Comparison of ENCODE assay signal across 10 cellular contexts in the genomic region with DNA sequence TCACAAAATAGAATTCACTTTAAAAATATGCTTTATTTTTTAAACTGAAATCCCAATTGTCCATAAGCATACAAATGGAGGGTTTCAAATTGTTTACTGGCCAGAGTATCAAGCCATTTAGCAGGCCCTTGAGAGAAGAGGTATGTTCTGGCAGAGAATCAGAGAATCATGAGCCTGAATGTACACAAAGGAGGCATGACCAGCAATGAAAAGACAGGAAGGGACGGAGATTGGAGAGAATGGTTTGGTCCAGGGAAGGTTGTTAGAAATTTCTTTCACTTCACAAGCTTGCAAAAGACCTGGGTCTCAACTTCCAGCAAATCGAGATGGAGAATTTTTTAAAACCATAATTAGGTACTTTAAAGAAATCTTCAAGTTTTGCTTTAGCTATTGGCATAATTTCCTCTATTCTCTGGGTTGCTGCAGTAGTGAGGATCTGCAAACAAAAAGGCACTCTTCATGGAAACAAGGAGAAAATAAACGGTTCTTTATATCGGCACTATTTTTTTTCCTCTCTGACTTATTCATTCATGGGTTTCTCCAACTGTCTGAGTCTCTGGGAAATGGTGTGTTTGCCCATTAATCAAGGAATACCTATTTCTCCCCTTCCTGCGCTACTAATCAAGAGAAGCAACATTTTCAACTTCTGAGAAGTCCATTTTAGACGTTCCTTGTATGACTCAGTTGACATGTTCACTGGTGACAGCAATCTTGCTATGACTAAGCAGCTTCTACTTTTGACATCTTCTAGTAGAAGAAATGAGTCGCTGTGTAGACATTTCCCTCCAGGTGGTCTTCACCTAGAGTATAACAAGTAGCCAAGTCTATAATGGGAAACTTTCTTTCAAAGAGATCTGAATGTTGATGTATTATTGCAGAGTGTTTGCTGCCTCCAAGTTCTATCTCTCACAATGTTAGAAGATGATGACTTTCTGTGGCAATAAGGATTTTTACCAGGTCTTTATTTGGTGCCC. TPM values are rescaled to one million over a fixed set of nuclear protein-coding genes. Genes with fewer than 3 reads are reported as not detected.
A peak's percentile ranks its signal among the peaks of the same experiment; 100 is the strongest.
DNase-seq lines count a peak whose midpoint lies in the region; ATAC-seq, FAIRE-seq and TF ChIP-seq lines count a peak whose summit lies in the region.
"Had no signal": no experiment of that assay in that cellular context is flagged by ENCODE, and none has a peak within 500 bp of the region (broad histone marks: within the 10 kb centered on the region; RNA-seq: fewer than 3 reads in every experiment).

No MANE protein-coding gene starts in this region.

- peak overlapping the region; percentile 33 for H3K4me3 Mint-ChIP-seq in T-helper 2 cell treated with Interferon-gamma antibody and Interleukin-4, amounts not matched to agents 5 μg/mL and 100 μg/mL, for 36 hours
- peak overlapping the region; percentile 30 for H3K4me3 Mint-ChIP-seq in stimulated activated effector memory CD8-positive, alpha-beta T cell treated with anti-CD3 and anti-CD28 coated beads, Interleukin-12 subunit alpha, Interleukin-12 subunit beta, amount 100 ng/mL, for 72 hours

- 65% methylated on average over 7 of the region's 7 CpGs for WGBS in HepG2 (ENCODE audit: low lambda C conversion rate)

- H3K36me3 ChIP-seq in HepG2 (replicated peaks in 1 of 2; ENCODE audit: control insufficient read depth in 1 of 2, insufficient read depth in 2 of 2, low read length in 2 of 2) = no peaks in the 10 kb centered on the region

- ATAC-seq in GM19023 (IDR thresholded peaks at IDR 0.05; ENCODE audit: unreplicated experiment) = peak; percentile 98
- ATAC-seq in HG03066 (IDR thresholded peaks at IDR 0.05; ENCODE audit: low read depth, unreplicated experiment) = peak; percentile 97
- peak; percentile 99 for ATAC-seq in stimulated activated effector memory CD8-positive, alpha-beta T cell treated with anti-CD3 and anti-CD28 coated beads, Interleukin-12 subunit alpha, Interleukin-12 subunit beta, amount 100 ng/mL, for 72 hours
- no peak for ATAC-seq in HepG2

- no peak for TF ChIP-seq POLR2A in HepG2 (IDR thresholded peaks at IDR 0.05; ENCODE audit: insufficient read depth in 1 of 2, low read depth in 2 of 2, low read length in 2 of 2)

- in situ Hi-C loops in HepG2 (cut with HindIII; ENCODE audit: extremely low pct_ligation_motif_present, low pct_unique_long_range_greater_than_20kb) = no loop called here

- H3K27ac Mint-ChIP-seq in T-helper 2 cell treated with Interferon-gamma antibody and Interleukin-4, amounts not matched to agents 5 μg/mL and 100 μg/mL, for 36 hours = peak overlapping the region; percentile 59
- H3K27ac Mint-ChIP-seq in stimulated activated effector memory CD8-positive, alpha-beta T cell treated with anti-CD3 and anti-CD28 coated beads, Interleukin-12 subunit alpha, Interleukin-12 subunit beta, amount 100 ng/mL, for 72 hours = peak overlapping the region; percentile 21

- no peak overlapping the region for H3K4me3 ChIP-seq in HepG2 (replicated peaks in 1 of 3; ENCODE audit: insufficient read depth in 1 of 3, low read depth in 2 of 3, low read length in 3 of 3)

- FAIRE-seq in HepG2 (lab: Jason Lieb, UNC) = no peak
- FAIRE-seq: colon had no signal

- no peaks in the 10 kb centered on the region for H3K79me2 ChIP-seq in HepG2 (ENCODE audit: insufficient read depth, low read length)

- TF ChIP-seq EP300 in HepG2 (IDR thresholded peaks at IDR 0.05; ENCODE audit: low read depth in 2 of 2, low read length in 2 of 2) (no peak), HepG2 (CRISPR knock-in tag; IDR thresholded peaks at IDR 0.05; ENCODE audit: borderline replicate concordance) (no peak)

- peaks cover 38% of the 10 kb centered on the region for H3K36me3 Mint-ChIP-seq in T-helper 2 cell treated with Interferon-gamma antibody and Interleukin-4, amounts not matched to agents 5 μg/mL and 100 μg/mL, for 36 hours (ENCODE audit: low read depth)
- H3K36me3 Mint-ChIP-seq in stimulated activated effector memory CD8-positive, alpha-beta T cell treated with anti-CD3 and anti-CD28 coated beads, Interleukin-12 subunit alpha, Interleukin-12 subunit beta, amount 100 ng/mL, for 72 hours = no peaks in the 10 kb centered on the region

- intact Hi-C loops in HepG2 (cut with micrococcal nuclease; ENCODE audit: unreplicated experiment) = no loop called here

- POLR2A ChIA-PET in HepG2 (lab: Yijun Ruan, JAX) = no interaction called here
- POLR2A ChIA-PET in HEK293T (lab: Yijun Ruan, JAX) = interaction anchor here (1.4 kb wide), 1 partner anchor 23 kb away, joined by 3 read pairs; the partner anchor contains the start of gene ERCC6L2

- DNase-seq in COLO829 (ENCODE audit: low spot score) (peak; percentile 67), HepG2 (ENCODE audit: low spot score) (no peak), HEK293T (ENCODE audit: extremely low spot score) (no peak)
- peak; percentile 45 for DNase-seq in T-helper 2 cell treated with Interferon-gamma antibody and Interleukin-4, amounts not matched to agents 5 μg/mL and 100 μg/mL, for 36 hours (ENCODE audit: low spot score)
- no peak for DNase-seq in stimulated activated effector memory CD8-positive, alpha-beta T cell treated with anti-CD3 and anti-CD28 coated beads, Interleukin-12 subunit alpha, Interleukin-12 subunit beta, amount 100 ng/mL, for 72 hours (ENCODE audit: low spot score in 2 of 2)
- DNase-seq in activated effector memory CD4-positive, alpha-beta T cell treated with Interleukin-2 at 50 U/mL for 16 hours = no peak

- H3K27me3 Mint-ChIP-seq in T-helper 2 cell treated with Interferon-gamma antibody and Interleukin-4, amounts not matched to agents 5 μg/mL and 100 μg/mL, for 36 hours (ENCODE audit: low read depth) = no peaks in the 10 kb centered on the region

- no peak for TF ChIP-seq CTCF in HepG2 (CRISPR knock-in tag; IDR thresholded peaks at IDR 0.05)

- no TSS peak for BruUV-seq in HepG2 (replicated peaks; lab: Mats Ljungman, UMichigan)

- H3K27me3 ChIP-seq in HepG2 (ENCODE audit: control insufficient read depth in 1 of 2, insufficient read depth in 2 of 2, low read length in 2 of 2) = no peaks in the 10 kb centered on the region

- no peak overlapping the region for H3K27ac ChIP-seq in HepG2 (ENCODE audit: extremely low read length, insufficient read depth, low read length)
- H3K27ac ChIP-seq: HL-60 had no signal

- peaks cover 40% of the 10 kb centered on the region for H3K4me1 Mint-ChIP-seq in T-helper 2 cell treated with Interferon-gamma antibody and Interleukin-4, amounts not matched to agents 5 μg/mL and 100 μg/mL, for 36 hours (ENCODE audit: low read depth)
- H3K4me1 Mint-ChIP-seq in stimulated activated effector memory CD8-positive, alpha-beta T cell treated with anti-CD3 and anti-CD28 coated beads, Interleukin-12 subunit alpha, Interleukin-12 subunit beta, amount 100 ng/mL, for 72 hours = peaks cover 36% of the 10 kb centered on the region

- CTCF ChIA-PET in HepG2 (lab: Yijun Ruan, JAX; ENCODE audit: low intra/inter-chr PET ratio, low total read pairs) (no interaction called here), HEK293T (lab: Yijun Ruan, JAX) (no interaction called here)

- H3K9me3 ChIP-seq in HepG2 (ENCODE audit: low read length) = no peaks in the 10 kb centered on the region

- TF ChIP-seq RAD21 in HepG2 (CRISPR knock-in tag; IDR thresholded peaks at IDR 0.05) = no peak

- H4K20me1 ChIP-seq in HepG2 (ENCODE audit: insufficient read depth, low read length) = no peaks in the 10 kb centered on the region

- H3K4me2 ChIP-seq in HepG2 (ENCODE audit: low read depth, low read length) = no peak overlapping the region

- H2AFZ ChIP-seq in HepG2 (ENCODE audit: low read length) = no peak overlapping the region

- H3K4me1 ChIP-seq in HepG2 (ENCODE audit: insufficient read depth, low read length) = peaks cover 8% of the 10 kb centered on the region

- H3K9ac ChIP-seq in HepG2 (ENCODE audit: insufficient read depth, low read depth, low read length) = no peak overlapping the region

- peaks cover 16% of the 10 kb centered on the region for H3K9me3 Mint-ChIP-seq in T-helper 2 cell treated with Interferon-gamma antibody and Interleukin-4, amounts not matched to agents 5 μg/mL and 100 μg/mL, for 36 hours
- H3K9me3 Mint-ChIP-seq in stimulated activated effector memory CD8-positive, alpha-beta T cell treated with anti-CD3 and anti-CD28 coated beads, Interleukin-12 subunit alpha, Interleukin-12 subunit beta, amount 100 ng/mL, for 72 hours = no peaks in the 10 kb centered on the region

TF ChIP-seq in HEK293T, 16 proteins besides CTCF, POLR2A, EP300 and RAD21 (continues in another document):
- TF ChIP-seq L3MBTL2 (conservative IDR thresholded peaks at IDR 0.05) (no peak), ELF4 (IDR thresholded peaks at IDR 0.05) (no peak), SP1 (IDR thresholded peaks at IDR 0.05) (no peak), FOXK2 (IDR thresholded peaks at IDR 0.05) (no peak), BHLHE40 (IDR thresholded peaks at IDR 0.05; ENCODE audit: borderline replicate concordance) (no peak), FOXA1 (IDR thresholded peaks at IDR 0.05) (no peak), FOXM1 (IDR thresholded peaks at IDR 0.05; ENCODE audit: borderline replicate concordance) (no peak), TARDBP (IDR thresholded peaks at IDR 0.05) (no peak), NFRKB (IDR thresholded peaks at IDR 0.05) (no peak), HDGF (IDR thresholded peaks at IDR 0.05; ENCODE audit: borderline replicate concordance) (no peak)

RNA-seq across cellular contexts. Expression of gene ERCC6L2, which starts 23.1 kb away (rescaled TPM):
- total RNA-seq in HepG2 (2016; rRNA removed; fragmentation: Illumina TruSeq; extraction: Trizol) = 45.9 and 63.0 TPM in 2 replicates
- 13.0 and 15.0 TPM in 2 replicates for total RNA-seq in HepG2 (2016; cell fraction: cytosol; rRNA removed; fragmentation: Illumina TruSeq; extraction: Trizol; ENCODE audit: low read depth)
- 41.3 and 61.0 TPM in 2 replicates for total RNA-seq in HepG2 (2016; cell fraction: insoluble cytoplasmic fraction; rRNA removed; fragmentation: Illumina TruSeq; extraction: Trizol)
- 22.7 and 23.0 TPM in 2 replicates for total RNA-seq in HepG2 (2016; cell fraction: membrane; rRNA removed; fragmentation: Illumina TruSeq; extraction: Trizol)
- total RNA-seq in HepG2 (2016; cell fraction: nucleus; rRNA removed; fragmentation: Illumina TruSeq; extraction: Trizol) = 60.4 and 64.9 TPM in 2 replicates
- polyA plus RNA-seq in HepG2 (2011; rRNA removed) = 10.8 and 13.4 TPM in 2 replicates
- 5.7 and 9.4 TPM in 2 replicates for polyA plus RNA-seq in HepG2 (2011; cell fraction: cytosol; rRNA removed)
- polyA plus RNA-seq in HepG2 (2011; cell fraction: nucleus; rRNA removed) = 14.0 and 14.2 TPM in 2 replicates
- 10.8 and 17.3 TPM in 2 replicates for polyA plus RNA-seq in HepG2 (2012)
- polyA plus RNA-seq in HepG2 (2016; cell fraction: cytosol; fragmentation: Illumina TruSeq; extraction: Trizol; ENCODE audit: low read depth) = 0.62 and 0.73 TPM in 2 replicates
- polyA plus RNA-seq in HepG2 (2016; cell fraction: insoluble cytoplasmic fraction; fragmentation: Illumina TruSeq; extraction: Trizol; ENCODE audit: low read depth) = 19.5 and 20.2 TPM in 2 replicates
- polyA plus RNA-seq in HepG2 (2016; cell fraction: membrane; fragmentation: Illumina TruSeq; extraction: Trizol; ENCODE audit: low read depth) = 1.6 and 2.1 TPM in 2 replicates
- 20.7 and 22.6 TPM in 2 replicates for polyA plus RNA-seq in HepG2 (2016; cell fraction: nucleus; fragmentation: Illumina TruSeq; extraction: Trizol; ENCODE audit: insufficient read depth, low read depth)
- 20.6 and 21.7 TPM in 2 replicates for polyA minus RNA-seq in HepG2 (2011; rRNA and poly(A)+ RNA removed; ENCODE audit: low replicate concordance)
- polyA minus RNA-seq in HepG2 (2011; cell fraction: cytosol; rRNA and poly(A)+ RNA removed) = 31.4 and 41.6 TPM in 2 replicates
- polyA minus RNA-seq in HepG2 (2011; cell fraction: nucleus; rRNA and poly(A)+ RNA removed) = 191 and 213 TPM in 2 replicates

Comparison
In these comparisons a context has a peak if more than half of its experiments do, and no peak if none do; other contexts are left out.
1. DNase-seq: peak in COLO829 (single experiment) and T-helper 2 cell treated with Interferon-gamma antibody and Interleukin-4, amounts not matched to agents 5 μg/mL and 100 μg/mL, for 36 hours (single experiment); none in stimulated activated effector memory CD8-positive, alpha-beta T cell treated with anti-CD3 and anti-CD28 coated beads, Interleukin-12 subunit alpha, Interleukin-12 subunit beta, amount 100 ng/mL, for 72 hours (0 of 2), HepG2 (single experiment), HEK293T (single experiment) and activated effector memory CD4-positive, alpha-beta T cell treated with Interleukin-2 at 50 U/mL for 16 hours (single experiment).